8 cellular contexts compared by ENCODE assay signal in genomic region chr4:44725166-44725565, GRCh38. TPM values are rescaled to one million over a fixed set of nuclear protein-coding genes. Genes with fewer than 3 reads are reported as not detected.
DNase-seq lines count a peak whose midpoint lies in the region; ATAC-seq lines count a peak whose summit lies in the region.

No MANE protein-coding gene starts in this region.

- in situ Hi-C loops in G401 (cut with HindIII; ENCODE audit: low sequenced_read_pairs), result no loop called here

- H3K9ac ChIP-seq in HUES48 (ENCODE audit: low read depth, low read length) (no peak overlapping the region), mucosa of rectum (ENCODE audit: low read depth in 1 of 2, low read length in 2 of 2) (no peak overlapping the region)

- DNase-seq in AG08396 (ENCODE audit: low spot score) (peak; percentile 1), astrocyte of the hippocampus (ENCODE audit: low read depth, low spot score) (peak; percentile 3), G401 (ENCODE audit: low spot score) (no peak), SHP77 treated with DMSO at 0.1 percent for 48 hours (lab: John Stamatoyannopoulos, UW) (no peak)

- no peak for ATAC-seq in HG03135 (IDR thresholded peaks at IDR 0.05; ENCODE audit: unreplicated experiment)
- ATAC-seq in activated CD4-positive, CD25-positive, alpha-beta regulatory T cell treated with anti-CD3 and anti-CD28 coated beads, Interleukin-2, amount 50 U/mL, for 24 hours, result no peak

- H3K36me3 ChIP-seq in HUES48 (ENCODE audit: control insufficient read depth, insufficient read depth, low read length) (no peaks in the 10 kb centered on the region), mucosa of rectum (ENCODE audit: control insufficient read depth in 2 of 2, insufficient read depth in 2 of 2, low read length in 2 of 2) (no peaks in the 10 kb centered on the region)

- H3K4me3 ChIP-seq in HUES48 (ENCODE audit: low read depth, low read length) (peak overlapping the region; percentile 75), mucosa of rectum (ENCODE audit: low read length in 2 of 2) (peak overlapping the region; percentile 70 to 89)

- H3K27me3 ChIP-seq in HUES48 (ENCODE audit: control insufficient read depth, insufficient read depth, low read length) (peaks cover 22% of the 10 kb centered on the region), mucosa of rectum (ENCODE audit: control insufficient read depth in 2 of 2, insufficient read depth in 2 of 2, low read length in 2 of 2) (no peaks in the 10 kb centered on the region)

- peaks cover 5% of the 10 kb centered on the region; the same call in 1 of the 2 replicates for H3K4me1 ChIP-seq in HUES48 (ENCODE audit: control insufficient read depth, insufficient read depth, low read length)
- peaks cover 6 to 9% of the 10 kb centered on the region in 2 donors for H3K4me1 ChIP-seq in mucosa of rectum (ENCODE audit: control insufficient read depth in 2 of 2, insufficient read depth in 2 of 2, low read length in 2 of 2)

- no peaks in the 10 kb centered on the region for H3K9me3 ChIP-seq in HUES48 (ENCODE audit: control insufficient read depth, insufficient read depth, low read length)
- H3K9me3 ChIP-seq in mucosa of rectum (ENCODE audit: control insufficient read depth in 2 of 2, low read length in 2 of 2), result no peaks in the 10 kb centered on the region

- no peak overlapping the region for H3K27ac ChIP-seq in HUES48 (ENCODE audit: low read depth, low read length)
- no peak overlapping the region for H3K27ac ChIP-seq in mucosa of rectum (ENCODE audit: low read depth in 2 of 2, low read length in 2 of 2)

RNA-seq across cellular contexts. Expression of gene GNPDA2, which starts 1.2 kb away (rescaled TPM):
- 13.1 and 22.4 TPM in 2 replicates for total RNA-seq in G401 (2014; rRNA removed; shearing (Covaris generic))

RNA-seq across cellular contexts. Expression of gene GUF1, which starts 46.9 kb away (rescaled TPM):
- 10.4 and 25.2 TPM in 2 replicates for total RNA-seq in G401 (2014; rRNA removed; shearing (Covaris generic))

Comparison
In these comparisons a context has a peak if more than half of its experiments do, and no peak if none do; other contexts are left out.
1. DNase-seq: peak in AG08396 (single experiment) and astrocyte of the hippocampus (single experiment); none in G401 (single experiment) and SHP77 treated with DMSO at 0.1 percent for 48 hours (single experiment).